Comparison of ENCODE assay signal across 1 cellular context in genomic region chr11:12671378-12671777, GRCh38.
TF ChIP-seq lines count a peak whose summit lies in the region.

No MANE protein-coding gene starts in this region.

TF ChIP-seq in IMR-90, 13 proteins besides CTCF, POLR2A, EP300 and RAD21 (continued from another document):
- TF ChIP-seq ELK1 (IDR thresholded peaks at IDR 0.05; ENCODE audit: borderline replicate concordance, low read depth, low read length) (no peak), BHLHE40 (IDR thresholded peaks at IDR 0.05; ENCODE audit: low read depth, low read length) (no peak), RFX5 (IDR thresholded peaks at IDR 0.05; ENCODE audit: low read depth, low read length) (no peak), NFE2L2 (IDR thresholded peaks at IDR 0.05; ENCODE audit: low read depth, low read length) (no peak)
